Comparison of ENCODE assay signal across 17 cellular contexts in the genomic region with DNA sequence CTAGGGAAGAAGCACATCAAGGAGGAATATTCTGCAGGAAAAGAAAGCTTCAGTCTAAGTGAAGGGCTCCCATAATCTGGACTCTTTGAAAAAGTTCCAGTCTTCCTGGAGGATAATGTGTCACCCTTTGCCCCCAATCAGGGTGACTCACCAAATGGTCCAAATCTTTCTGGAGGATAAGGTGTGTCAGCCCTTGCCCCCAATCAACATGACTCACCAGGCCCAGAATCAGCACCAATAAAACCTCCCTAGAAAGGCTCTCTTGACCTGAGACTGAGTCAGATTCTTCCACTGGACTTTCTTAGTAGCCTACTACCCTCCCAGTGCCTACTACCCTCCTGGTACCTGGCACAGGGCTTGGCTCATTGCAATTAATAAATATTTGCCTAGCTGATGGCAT. TPM values are rescaled to one million over a fixed set of nuclear protein-coding genes. Genes with fewer than 3 reads are reported as not detected.
DNase-seq lines count a peak whose midpoint lies in the region; ATAC-seq, FAIRE-seq and TF ChIP-seq lines count a peak whose summit lies in the region.
"Had no signal": no experiment of that assay in that cellular context is flagged by ENCODE, and none has a peak within 500 bp of the region (broad histone marks: within the 10 kb centered on the region; RNA-seq: fewer than 3 reads in every experiment).

No MANE protein-coding gene starts in this region.

- H3K9me3 ChIP-seq in HepG2 (ENCODE audit: low read length), result no peaks in the 10 kb centered on the region
- H3K9me3 ChIP-seq: BLaER1 had no signal

- TF ChIP-seq POLR2A in HepG2 (IDR thresholded peaks at IDR 0.05; ENCODE audit: insufficient read depth in 1 of 2, low read depth in 2 of 2, low read length in 2 of 2), result no peak

- BruUV-seq in HepG2 (replicated peaks; lab: Mats Ljungman, UMichigan), result no TSS peak

- H3K27ac Mint-ChIP-seq in activated naive CD4-positive, alpha-beta T cell treated with anti-CD3 and anti-CD28 coated beads for 36 hours, result no peak overlapping the region

- POLR2A ChIA-PET in HepG2 (lab: Yijun Ruan, JAX), result no interaction called here

- TF ChIP-seq RAD21 in HepG2 (CRISPR knock-in tag; IDR thresholded peaks at IDR 0.05), result no peak

- in situ Hi-C loops in astrocyte of the spinal cord (cut with HindIII; ENCODE audit: low sequenced_read_pairs), result no loop called here
- in situ Hi-C loops in KBM-7 (cut with MboI; ENCODE audit: low pct_unique_long_range_greater_than_20kb, low sequenced_read_pairs), result no loop called here
- in situ Hi-C loops in HepG2 (cut with HindIII; ENCODE audit: extremely low pct_ligation_motif_present, low pct_unique_long_range_greater_than_20kb), result no loop called here

- no peaks in the 10 kb centered on the region for H4K20me1 ChIP-seq in HepG2 (ENCODE audit: insufficient read depth, low read length)
- H4K20me1 ChIP-seq: BLaER1 had no signal

- H3K4me2 ChIP-seq in HepG2 (ENCODE audit: low read depth, low read length), result no peak overlapping the region
- H3K4me2 ChIP-seq: BLaER1 had no signal

- H3K27me3 ChIP-seq in HepG2 (ENCODE audit: control insufficient read depth in 1 of 2, insufficient read depth in 2 of 2, low read length in 2 of 2), result no peaks in the 10 kb centered on the region
- H3K27me3 ChIP-seq: BLaER1 had no signal

- H3K36me3 Mint-ChIP-seq in activated naive CD4-positive, alpha-beta T cell treated with anti-CD3 and anti-CD28 coated beads for 36 hours (ENCODE audit: low read depth), result no peaks in the 10 kb centered on the region
- H3K36me3 Mint-ChIP-seq: naive thymus-derived CD4-positive, alpha-beta T cell had no signal

- H3K9ac ChIP-seq in HepG2 (ENCODE audit: insufficient read depth, low read depth, low read length), result no peak overlapping the region
- H3K9ac ChIP-seq: BLaER1 had no signal

- H3K36me3 ChIP-seq in HepG2 (replicated peaks in 1 of 2; ENCODE audit: control insufficient read depth in 1 of 2, insufficient read depth in 2 of 2, low read length in 2 of 2), result no peaks in the 10 kb centered on the region
- H3K36me3 ChIP-seq: BLaER1 had no signal

- H3K4me3 Mint-ChIP-seq in activated naive CD4-positive, alpha-beta T cell treated with anti-CD3 and anti-CD28 coated beads for 36 hours, result no peak overlapping the region
- H3K4me3 Mint-ChIP-seq: naive thymus-derived CD4-positive, alpha-beta T cell had no signal

- H3K4me1 Mint-ChIP-seq in activated naive CD4-positive, alpha-beta T cell treated with anti-CD3 and anti-CD28 coated beads for 36 hours (ENCODE audit: low read depth), result peaks cover 10% of the 10 kb centered on the region

- no peaks in the 10 kb centered on the region for H3K4me1 ChIP-seq in HepG2 (ENCODE audit: insufficient read depth, low read length)
- H3K4me1 ChIP-seq: BLaER1 had no signal

- CTCF ChIA-PET in activated naive CD4-positive, alpha-beta T cell treated with anti-CD3 and anti-CD28 coated beads for 36 hours (lab: Charles Lee), result interaction anchor here (1.4 kb wide), 1 partner anchor 18 kb away, joined by 3 read pairs; no protein-coding TSS in a partner anchor
- CTCF ChIA-PET in HepG2 (lab: Yijun Ruan, JAX; ENCODE audit: low intra/inter-chr PET ratio, low total read pairs), result no interaction called here

- TF ChIP-seq EP300 in HepG2 (IDR thresholded peaks at IDR 0.05; ENCODE audit: low read depth in 2 of 2, low read length in 2 of 2), result no peak
- no peak for TF ChIP-seq EP300 in HepG2 (CRISPR knock-in tag; IDR thresholded peaks at IDR 0.05; ENCODE audit: borderline replicate concordance)

- no peak for TF ChIP-seq CTCF in AG09309 (IDR thresholded peaks at IDR 0.05; ENCODE audit: control insufficient read depth, insufficient read depth, low read depth, low read length, missing control alignments)
- TF ChIP-seq CTCF in astrocyte of the spinal cord (IDR thresholded peaks at IDR 0.05; ENCODE audit: low read depth, low read length), result no peak
- TF ChIP-seq CTCF in HepG2 (CRISPR knock-in tag; IDR thresholded peaks at IDR 0.05), result no peak

- H2AFZ ChIP-seq in HepG2 (ENCODE audit: low read length), result no peak overlapping the region

- no peak for FAIRE-seq in HepG2 (lab: Jason Lieb, UNC)

- no peaks in the 10 kb centered on the region for H3K79me2 ChIP-seq in HepG2 (ENCODE audit: insufficient read depth, low read length)

- H3K27ac ChIP-seq in HepG2 (ENCODE audit: extremely low read length, insufficient read depth, low read length), result no peak overlapping the region
- H3K27ac ChIP-seq: BLaER1, HL-60, VCaP had no signal

- no peak overlapping the region for H3K4me3 ChIP-seq in AG09309 (ENCODE audit: control insufficient read depth, low read depth, low read length)
- H3K4me3 ChIP-seq in astrocyte of the spinal cord (ENCODE audit: low read depth, low read length), result no peak overlapping the region
- H3K4me3 ChIP-seq in HepG2 (replicated peaks in 1 of 3; ENCODE audit: insufficient read depth in 1 of 3, low read depth in 2 of 3, low read length in 3 of 3), result no peak overlapping the region
- H3K4me3 ChIP-seq: BLaER1 had no signal

- ATAC-seq in left colon, result peak; percentile 98
- ATAC-seq in HepG2, result no peak
- ATAC-seq: naive thymus-derived CD4-positive, alpha-beta T cell had no signal

- intact Hi-C loops in left colon (cut with DNase I, micrococcal nuclease) (no loop called here), HepG2 (cut with micrococcal nuclease; ENCODE audit: unreplicated experiment) (no loop called here)
- intact Hi-C loops in activated naive CD4-positive, alpha-beta T cell treated with anti-CD3 and anti-CD28 coated beads for 36 hours (cut with micrococcal nuclease), result no loop called here

- DNase-seq in AG09309 (ENCODE audit: low read depth), result peak; percentile 44
- DNase-seq in HS-5 (ENCODE audit: low read depth), result peak; percentile 88
- DNase-seq in astrocyte of the spinal cord (ENCODE audit: low read depth, low spot score), result peak; percentile 60
- peak; percentile 40 to 83 for DNase-seq in left colon
- DNase-seq in activated naive CD4-positive, alpha-beta T cell treated with anti-CD3 and anti-CD28 coated beads for 36 hours, result no peak
- no peak for DNase-seq in COLO829 (ENCODE audit: low spot score)
- no peak for DNase-seq in KBM-7
- DNase-seq in HepG2 (ENCODE audit: low spot score), result no peak
- DNase-seq: amniotic stem cell; naive thymus-derived CD4-positive, alpha-beta T cell; NCI-H1105 treated with DMSO at 0.1 percent for 48 hours; SIG-M5 had no signal

- H3K9me3 Mint-ChIP-seq in activated naive CD4-positive, alpha-beta T cell treated with anti-CD3 and anti-CD28 coated beads for 36 hours, result no peaks in the 10 kb centered on the region
- H3K9me3 Mint-ChIP-seq: naive thymus-derived CD4-positive, alpha-beta T cell had no signal

- peaks cover 8% of the 10 kb centered on the region for H3K27me3 Mint-ChIP-seq in activated naive CD4-positive, alpha-beta T cell treated with anti-CD3 and anti-CD28 coated beads for 36 hours (ENCODE audit: low read depth)

TF ChIP-seq in HepG2, 621 proteins besides CTCF, POLR2A, EP300 and RAD21:
- TF ChIP-seq CHD2 (IDR thresholded peaks at IDR 0.05; ENCODE audit: low read depth, low read length) (no peak), RXRA (CRISPR knock-in tag; IDR thresholded peaks at IDR 0.05) (no peak), ZNF282 (IDR thresholded peaks at IDR 0.05; ENCODE audit: partially characterized antibody) (no peak), ZNF792 (CRISPR knock-in tag; IDR thresholded peaks at IDR 0.05) (no peak)
- TF ChIP-seq, protein P1, sequence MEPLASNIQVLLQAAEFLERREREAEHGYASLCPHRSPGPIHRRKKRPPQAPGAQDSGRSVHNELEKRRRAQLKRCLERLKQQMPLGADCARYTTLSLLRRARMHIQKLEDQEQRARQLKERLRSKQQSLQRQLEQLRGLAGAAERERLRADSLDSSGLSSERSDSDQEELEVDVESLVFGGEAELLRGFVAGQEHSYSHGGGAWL (CRISPR knock-in tag; IDR thresholded peaks at IDR 0.05), result no peak

RNA-seq across cellular contexts. Expression of a gene that starts 9.5 kb away (rescaled TPM):
- 10 to 100 TPM; 14.9 to 51.8 TPM for total RNA-seq in left colon
- not detected for total RNA-seq in activated naive CD4-positive, alpha-beta T cell treated with anti-CD3 and anti-CD28 coated beads for 36 hours
- 0.11 TPM in 1 of 2 replicates, not detected in the other for total RNA-seq in HepG2 (2016; rRNA removed; fragmentation: Illumina TruSeq; extraction: Trizol)
- total RNA-seq in HepG2 (2016; cell fraction: cytosol; rRNA removed; fragmentation: Illumina TruSeq; extraction: Trizol; ENCODE audit: low read depth), result not detected in 2 replicates
- not detected in 2 replicates for total RNA-seq in HepG2 (2016; cell fraction: insoluble cytoplasmic fraction; rRNA removed; fragmentation: Illumina TruSeq; extraction: Trizol)
- total RNA-seq in HepG2 (2016; cell fraction: membrane; rRNA removed; fragmentation: Illumina TruSeq; extraction: Trizol), result not detected in 2 replicates
- not detected in 2 replicates for total RNA-seq in HepG2 (2016; cell fraction: nucleus; rRNA removed; fragmentation: Illumina TruSeq; extraction: Trizol)
- polyA plus RNA-seq in HepG2 (2011; rRNA removed), result not detected in 2 replicates
- not detected in 2 replicates for polyA plus RNA-seq in HepG2 (2011; cell fraction: cytosol; rRNA removed)
- polyA plus RNA-seq in HepG2 (2011; cell fraction: nucleus; rRNA removed), result not detected in 2 replicates
- not detected in 2 replicates for polyA plus RNA-seq in HepG2 (2012)
- not detected in 2 replicates for polyA plus RNA-seq in HepG2 (2016; cell fraction: cytosol; fragmentation: Illumina TruSeq; extraction: Trizol; ENCODE audit: low read depth)
- not detected in 2 replicates for polyA plus RNA-seq in HepG2 (2016; cell fraction: insoluble cytoplasmic fraction; fragmentation: Illumina TruSeq; extraction: Trizol; ENCODE audit: low read depth)
- not detected in 2 replicates for polyA plus RNA-seq in HepG2 (2016; cell fraction: membrane; fragmentation: Illumina TruSeq; extraction: Trizol; ENCODE audit: low read depth)
- polyA plus RNA-seq in HepG2 (2016; cell fraction: nucleus; fragmentation: Illumina TruSeq; extraction: Trizol; ENCODE audit: insufficient read depth, low read depth), result not detected in 2 replicates
- 0.14 TPM in 1 of 2 replicates, not detected in the other for polyA minus RNA-seq in HepG2 (2011; rRNA and poly(A)+ RNA removed; ENCODE audit: low replicate concordance)
- not detected in 2 replicates for polyA minus RNA-seq in HepG2 (2011; cell fraction: cytosol; rRNA and poly(A)+ RNA removed)
- not detected in 2 replicates for polyA minus RNA-seq in HepG2 (2011; cell fraction: nucleus; rRNA and poly(A)+ RNA removed)
- total RNA-seq: naive thymus-derived CD4-positive, alpha-beta T cell; NCI-H460; skeletal muscle tissue had no signal
- polyA plus RNA-seq: naive thymus-derived CD4-positive, alpha-beta T cell had no signal

Comparison
In these comparisons a context has a peak if more than half of its experiments do, and no peak if none do; other contexts are left out.
1. DNase-seq: peak in AG09309 (single experiment), HS-5 (single experiment), astrocyte of the spinal cord (single experiment) and left colon (2 of 2); none in activated naive CD4-positive, alpha-beta T cell treated with anti-CD3 and anti-CD28 coated beads for 36 hours (single experiment), COLO829 (single experiment), KBM-7 (single experiment) and HepG2 (single experiment).
2. RNA of a gene that starts 9.5 kb away (total RNA-seq): 14.9 to 51.8 TPM in left colon; 0.11 TPM in HepG2 and not detected in activated naive CD4-positive, alpha-beta T cell treated with anti-CD3 and anti-CD28 coated beads for 36 hours; every median in the first group is over 10 times any median in the second.